In the genomic region with DNA sequence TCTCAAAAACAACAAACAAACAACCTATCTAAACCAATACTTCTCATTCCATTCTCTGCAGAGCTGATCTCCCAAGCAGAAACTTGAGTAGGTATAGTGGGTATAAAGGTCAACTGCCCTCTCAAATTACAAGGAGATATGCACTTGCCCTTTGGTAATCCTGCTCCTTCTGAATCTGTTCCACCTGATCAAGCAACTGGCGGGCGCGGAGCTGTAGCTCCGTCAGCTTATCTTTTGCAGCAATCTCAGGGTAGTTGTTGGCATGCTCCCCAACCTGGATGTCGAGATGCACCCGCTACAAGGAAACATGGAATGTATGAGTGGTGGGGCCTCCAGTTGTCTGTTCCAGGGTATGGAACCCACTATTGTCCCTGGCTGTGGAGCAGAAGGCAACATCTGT, we compare ENCODE assay signal across 8 cellular contexts. TPM values are rescaled to one million over a fixed set of nuclear protein-coding genes. Genes with fewer than 3 reads are reported as not detected.
DNase-seq lines count a peak whose midpoint lies in the region; ATAC-seq and TF ChIP-seq lines count a peak whose summit lies in the region.

No MANE protein-coding gene starts in this region.

- H3K9ac ChIP-seq in BLaER1 (peak overlapping the region; percentile 95), KMS-11 (peak overlapping the region; percentile 82; the same call in 1 of the 2 replicates)

- H3K9me3 Mint-ChIP-seq in natural killer cell: no peaks in the 10 kb centered on the region

- peak overlapping the region; percentile 91 for H3K4me3 Mint-ChIP-seq in natural killer cell

- no peak for ATAC-seq in natural killer cell
- ATAC-seq in HG03565 (IDR thresholded peaks at IDR 0.05; ENCODE audit: unreplicated experiment): no peak
- ATAC-seq in GM18517 (IDR thresholded peaks at IDR 0.05; ENCODE audit: unreplicated experiment): no peak

- H3K79me2 ChIP-seq in KMS-11 (ENCODE audit: insufficient read depth, low read depth): peaks cover 31% of the 10 kb centered on the region

- H3K27me3 ChIP-seq in BLaER1: no peaks in the 10 kb centered on the region
- H3K27me3 ChIP-seq in KMS-11 (ENCODE audit: insufficient read depth, low read depth): no peaks in the 10 kb centered on the region

- H4K20me1 ChIP-seq in BLaER1: peaks cover 20% of the 10 kb centered on the region; the same call in 1 of the 2 replicates
- no peaks in the 10 kb centered on the region for H4K20me1 ChIP-seq in KMS-11 (ENCODE audit: insufficient read depth)

- intact Hi-C loops in natural killer cell (cut with micrococcal nuclease): loop anchor here (5.0 kb wide), 1 partner anchor 166 kb away; a partner anchor contains a TSS

- H3K27ac Mint-ChIP-seq in natural killer cell: peak overlapping the region; percentile 97 to 98

- H3K36me3 ChIP-seq in BLaER1 (peaks cover 51% of the 10 kb centered on the region), KMS-11 (ENCODE audit: insufficient read depth) (no peaks in the 10 kb centered on the region; the same call in 1 of the 2 replicates)

- H3K27me3 Mint-ChIP-seq in natural killer cell (ENCODE audit: low read depth in 2 of 2): no peaks in the 10 kb centered on the region

- DNase-seq in coronary artery (ENCODE audit: low spot score) (no peak), natural killer cell (no peak), NOMO-1 treated with dmso at 0.1 percent for 144 hours (lab: John Stamatoyannopoulos, UW; ENCODE audit: unreplicated experiment) (no peak), T1000 (lab: John Stamatoyannopoulos, UW) (no peak)

- H3K4me2 ChIP-seq in BLaER1 (peak overlapping the region; percentile 93), KMS-11 (peak overlapping the region; percentile 92)

- peaks cover 30 to 34% of the 10 kb centered on the region in 2 donors for H3K4me1 Mint-ChIP-seq in natural killer cell

- no peaks in the 10 kb centered on the region for H3K36me3 Mint-ChIP-seq in natural killer cell

- H3K9me3 ChIP-seq in BLaER1: no peaks in the 10 kb centered on the region

- TF ChIP-seq CTCF in KMS-11 (conservative IDR thresholded peaks at IDR 0.05; ENCODE audit: low read depth, low read length) (no peak), coronary artery (IDR thresholded peaks at IDR 0.05) (no peak), natural killer cell (IDR thresholded peaks at IDR 0.05) (no peak)

- 0 out of 2 replicates have a peak overlapping the region, but pooled peaks have one; percentile 70 for H2AFZ ChIP-seq in KMS-11 (ENCODE audit: low read depth)

- H3K27ac ChIP-seq in BLaER1 (peak overlapping the region; percentile 94), KMS-11 (peak overlapping the region; percentile 67; the same call in 1 of the 2 replicates), coronary artery (peak overlapping the region; percentile 85 to 99)

- H3K4me3 ChIP-seq in BLaER1 (peak overlapping the region; percentile 81), KMS-11 (IDR thresholded peaks at IDR 0.05; ENCODE audit: insufficient read depth, low read depth, low read length) (no peak overlapping the region), coronary artery (peak overlapping the region; percentile 76)

- peaks cover 27% of the 10 kb centered on the region for H3K4me1 ChIP-seq in BLaER1
- H3K4me1 ChIP-seq in KMS-11 (ENCODE audit: low read depth, poor library complexity, severe bottlenecking): peaks cover 27% of the 10 kb centered on the region

RNA-seq across cellular contexts. Expression of a gene that starts 1.1 kb away (rescaled TPM):
- 100 to 1,000 TPM in 1 of 3 donors, 10 to 100 TPM in 2; 93.1 to 101 (median 94.1) TPM for total RNA-seq in natural killer cell

RNA-seq across cellular contexts. Expression of a gene that starts 7.2 kb away (rescaled TPM):
- 10 to 100 TPM; 67.8 to 85.5 (median 84.5) TPM for total RNA-seq in natural killer cell

RNA-seq across cellular contexts. Expression of a gene that starts 25.5 kb away (rescaled TPM):
- total RNA-seq in natural killer cell: 10 to 100 TPM; 69.2 to 86.7 (median 81.4) TPM

RNA-seq across cellular contexts. Expression of a gene that starts 39.8 kb away (rescaled TPM):
- total RNA-seq in natural killer cell: under 1 TPM in 2 of 3 donors, not detected in 1; 0.10 to 0.16 TPM
